In the genomic region with DNA sequence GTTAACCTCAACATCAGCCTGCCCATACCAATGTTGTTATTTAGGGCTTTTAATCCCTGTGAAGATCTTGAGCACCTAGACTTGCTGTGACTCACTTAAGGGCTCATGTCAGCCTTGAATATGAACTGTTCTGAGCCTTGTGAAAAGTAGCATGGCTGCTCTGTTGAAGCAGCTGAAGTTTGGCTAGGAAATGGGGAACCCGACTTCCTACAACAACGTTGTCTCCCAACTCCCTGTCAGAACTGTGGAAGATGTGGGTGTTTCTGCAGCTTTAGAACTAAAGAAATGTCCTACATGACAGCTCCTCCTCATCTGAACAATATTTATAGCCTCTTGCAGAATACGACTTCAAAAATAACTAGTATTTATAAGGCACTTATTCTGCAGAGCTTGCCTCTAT, we compare ENCODE assay signal across 20 cellular contexts. TPM values are rescaled to one million over a fixed set of nuclear protein-coding genes. Genes with fewer than 3 reads are reported as not detected.
DNase-seq lines count a peak whose midpoint lies in the region; ATAC-seq and TF ChIP-seq lines count a peak whose summit lies in the region.
"Had no signal": no experiment of that assay in that cellular context is flagged by ENCODE, and none has a peak within 500 bp of the region (broad histone marks: within the 10 kb centered on the region; RNA-seq: fewer than 3 reads in every experiment).

No MANE protein-coding gene starts in this region.

- no peaks in the 10 kb centered on the region for H3K36me3 ChIP-seq in GM23338 (ENCODE audit: insufficient read depth)
- no peaks in the 10 kb centered on the region for H3K36me3 ChIP-seq in trophoblast cell (ENCODE audit: control insufficient read depth in 1 of 2, insufficient read depth in 2 of 2, low read length in 2 of 2)
- H3K36me3 ChIP-seq in hepatocyte (replicated peaks; ENCODE audit: insufficient read depth, low read depth), result no peaks in the 10 kb centered on the region
- H3K36me3 ChIP-seq: BLaER1 treated with 17β-estradiol and CSF1 and Interleukin-3, amounts not matched to agents 10 nM and 100 nM had no signal

- H3K9me2 ChIP-seq in GM23338 (ENCODE audit: insufficient read depth) (no peaks in the 10 kb centered on the region), hepatocyte (replicated peaks; ENCODE audit: insufficient read depth) (no peaks in the 10 kb centered on the region)

- H4K20me1 ChIP-seq in GM23338 (replicated peaks; ENCODE audit: insufficient read depth) (no peaks in the 10 kb centered on the region), hepatocyte (ENCODE audit: insufficient read depth, poor library complexity, severe bottlenecking) (no peaks in the 10 kb centered on the region)
- H4K20me1 ChIP-seq: BLaER1 treated with 17β-estradiol and CSF1 and Interleukin-3, amounts not matched to agents 10 nM and 100 nM had no signal

- no peaks in the 10 kb centered on the region; the same call in 1 of the 2 replicates for H3F3A ChIP-seq in GM23338 (replicated peaks; ENCODE audit: low read depth)

- H3K27ac Mint-ChIP-seq in GM23338, result no peak overlapping the region
- H3K27ac Mint-ChIP-seq: B cell; CD4-positive, alpha-beta T cell; CD8-positive, alpha-beta T cell had no signal

- no peak overlapping the region for H2AK5ac ChIP-seq in trophoblast cell (ENCODE audit: low read length)

- no peak overlapping the region for H3K14ac ChIP-seq in trophoblast cell (ENCODE audit: low read length)

- WGBS in trophoblast cell (ENCODE audit: extremely low coverage, insufficient coverage, insufficient read length), result no CpG with 5 or more reads among the region's 3 CpGs
- WGBS in hepatocyte (ENCODE audit: low lambda C conversion rate, missing lambda C conversion rate), result 93% methylated on average over 3 of the region's 3 CpGs

- H3K4me2 ChIP-seq in GM23338 (0 out of 2 replicates have a peak overlapping the region, but pooled peaks have one; percentile 53), trophoblast cell (ENCODE audit: low read length) (no peak overlapping the region), hepatocyte (no peak overlapping the region)
- H3K4me2 ChIP-seq: A549; BLaER1 treated with 17β-estradiol and CSF1 and Interleukin-3, amounts not matched to agents 10 nM and 100 nM had no signal

- H3K27me3 Mint-ChIP-seq in GM23338 (ENCODE audit: insufficient read depth, low read depth, poor library complexity), result peaks cover 10% of the 10 kb centered on the region

- H3K9me3 ChIP-seq in trophoblast cell (ENCODE audit: insufficient read depth, low read depth, low read length) (no peaks in the 10 kb centered on the region), hepatocyte (ENCODE audit: low read depth) (no peaks in the 10 kb centered on the region)
- H3K9me3 ChIP-seq: A549; BLaER1 treated with 17β-estradiol and CSF1 and Interleukin-3, amounts not matched to agents 10 nM and 100 nM; Caco-2 had no signal

- ATAC-seq in GM23338 (no peak), esophagus mucosa (no peak)
- ATAC-seq: A549; CD8-positive, alpha-beta T cell; GM12878 had no signal

- intact Hi-C loops in head of caudate nucleus (cut with DNase I), result no loop called here

- no peak overlapping the region for H2BK5ac ChIP-seq in trophoblast cell (ENCODE audit: low read depth, low read length, poor library complexity)

- no peak overlapping the region for H2BK120ac ChIP-seq in trophoblast cell (ENCODE audit: insufficient read depth, low read length, poor library complexity)

- H3K79me1 ChIP-seq in trophoblast cell (ENCODE audit: low read length), result no peaks in the 10 kb centered on the region

- H4K8ac ChIP-seq in trophoblast cell (ENCODE audit: low read depth, low read length), result no peak overlapping the region

- H3K79me2 ChIP-seq in GM23338 (replicated peaks; ENCODE audit: insufficient read depth), result peaks cover 71% of the 10 kb centered on the region
- no peaks in the 10 kb centered on the region for H3K79me2 ChIP-seq in trophoblast cell (ENCODE audit: control insufficient read depth, insufficient read depth, low read length, poor library complexity)
- peaks cover 2% of the 10 kb centered on the region for H3K79me2 ChIP-seq in hepatocyte

- H2BK12ac ChIP-seq in trophoblast cell (ENCODE audit: low read length), result no peak overlapping the region

- no peak overlapping the region for H3K4ac ChIP-seq in trophoblast cell (ENCODE audit: low read depth, low read length)

- no peak overlapping the region for H4K91ac ChIP-seq in trophoblast cell (ENCODE audit: low read depth, low read length)

- no peak for DNase-seq in GM23338 (ENCODE audit: low spot score)
- DNase-seq in head of caudate nucleus, result peak in 22 of 42 donors; percentile 23 to 80 (median 48)
- no peak for DNase-seq in trophoblast cell
- DNase-seq in iPS-NIHi11 (ENCODE audit: low spot score), result no peak
- no peak for DNase-seq in hepatocyte (ENCODE audit: low spot score)
- DNase-seq: AML-193; Caco-2; Calu3; CD4-positive, alpha-beta T cell; CD8-positive, alpha-beta T cell; DMS79 treated with DMSO at 0.1 percent for 48 hours; GDM1 had no signal

- H4K12ac ChIP-seq in trophoblast cell (ENCODE audit: low read depth, low read length), result no peak overlapping the region

- H3K27ac ChIP-seq in GM23338 (ENCODE audit: low read depth) (no peak overlapping the region), trophoblast cell (ENCODE audit: low read depth, low read length) (no peak overlapping the region), hepatocyte (no peak overlapping the region)
- H3K27ac ChIP-seq: 22Rv1; A549; BLaER1 treated with 17β-estradiol and CSF1 and Interleukin-3, amounts not matched to agents 10 nM and 100 nM; C4-2B had no signal

- H2AFZ ChIP-seq in GM23338, result no peak overlapping the region
- no peak overlapping the region for H2AFZ ChIP-seq in trophoblast cell (ENCODE audit: insufficient read depth, low read length, poor library complexity)
- no peak overlapping the region for H2AFZ ChIP-seq in hepatocyte

- H3K4me1 Mint-ChIP-seq in GM23338, result peaks cover 59% of the 10 kb centered on the region
- H3K4me1 Mint-ChIP-seq: B cell had no signal

- no peaks in the 10 kb centered on the region for H3K36me3 Mint-ChIP-seq in GM23338 (ENCODE audit: low read depth)
- H3K36me3 Mint-ChIP-seq: CD8-positive, alpha-beta T cell had no signal

- no peak overlapping the region for H3K4me3 Mint-ChIP-seq in GM23338
- H3K4me3 Mint-ChIP-seq: B cell; CD4-positive, alpha-beta T cell; CD8-positive, alpha-beta T cell had no signal

- H3K18ac ChIP-seq in trophoblast cell (ENCODE audit: low read length), result no peak overlapping the region

- H3K4me1 ChIP-seq in GM23338 (ENCODE audit: insufficient read depth), result peaks cover 53% of the 10 kb centered on the region
- H3K4me1 ChIP-seq in trophoblast cell (ENCODE audit: control insufficient read depth in 1 of 2, insufficient read depth in 2 of 2, low read length in 2 of 2), result no peaks in the 10 kb centered on the region
- no peaks in the 10 kb centered on the region for H3K4me1 ChIP-seq in hepatocyte (ENCODE audit: insufficient read depth)
- H3K4me1 ChIP-seq: BLaER1 treated with 17β-estradiol and CSF1 and Interleukin-3, amounts not matched to agents 10 nM and 100 nM; Caco-2 had no signal

- no peaks in the 10 kb centered on the region for H3K27me3 ChIP-seq in GM23338 (ENCODE audit: insufficient read depth)
- no peaks in the 10 kb centered on the region for H3K27me3 ChIP-seq in trophoblast cell (ENCODE audit: insufficient read depth, low read length)
- no peaks in the 10 kb centered on the region for H3K27me3 ChIP-seq in hepatocyte
- H3K27me3 ChIP-seq: BLaER1 treated with 17β-estradiol and CSF1 and Interleukin-3, amounts not matched to agents 10 nM and 100 nM had no signal

- H3K23ac ChIP-seq in trophoblast cell (ENCODE audit: low read length), result no peak overlapping the region

- no peaks in the 10 kb centered on the region for H3K9me3 Mint-ChIP-seq in GM23338
- H3K9me3 Mint-ChIP-seq: CD4-positive, alpha-beta T cell; CD8-positive, alpha-beta T cell had no signal

- TF ChIP-seq CTCF in GM23338 (conservative IDR thresholded peaks at IDR 0.05; ENCODE audit: low read depth in 2 of 2) (no peak), hepatocyte (IDR thresholded peaks at IDR 0.05; ENCODE audit: poor library complexity) (no peak)

- H3K9ac ChIP-seq in trophoblast cell (ENCODE audit: low read length), result peak overlapping the region; percentile 47
- H3K9ac ChIP-seq: BLaER1 treated with 17β-estradiol and CSF1 and Interleukin-3, amounts not matched to agents 10 nM and 100 nM had no signal

- H3K4me3 ChIP-seq in GM23338 (no peak overlapping the region), trophoblast cell (ENCODE audit: low read depth, low read length) (no peak overlapping the region), hepatocyte (no peak overlapping the region)
- H3K4me3 ChIP-seq: A549; BLaER1 treated with 17β-estradiol and CSF1 and Interleukin-3, amounts not matched to agents 10 nM and 100 nM; GM12878 had no signal

TF ChIP-seq in GM23338, 12 proteins besides CTCF, POLR2A, EP300 and RAD21 (continues in another document):
- no peak for TF ChIP-seq EZH2phosphoT487 (IDR thresholded peaks at IDR 0.05; ENCODE audit: unreplicated experiment)
- TF ChIP-seq, protein P1, sequence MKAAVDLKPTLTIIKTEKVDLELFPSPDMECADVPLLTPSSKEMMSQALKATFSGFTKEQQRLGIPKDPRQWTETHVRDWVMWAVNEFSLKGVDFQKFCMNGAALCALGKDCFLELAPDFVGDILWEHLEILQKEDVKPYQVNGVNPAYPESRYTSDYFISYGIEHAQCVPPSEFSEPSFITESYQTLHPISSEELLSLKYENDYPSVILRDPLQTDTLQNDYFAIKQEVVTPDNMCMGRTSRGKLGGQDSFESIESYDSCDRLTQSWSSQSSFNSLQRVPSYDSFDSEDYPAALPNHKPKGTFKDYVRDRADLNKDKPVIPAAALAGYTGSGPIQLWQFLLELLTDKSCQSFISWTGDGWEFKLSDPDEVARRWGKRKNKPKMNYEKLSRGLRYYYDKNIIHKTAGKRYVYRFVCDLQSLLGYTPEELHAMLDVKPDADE (IDR thresholded peaks at IDR 0.05), result no peak
- TF ChIP-seq CREB1 (CRISPR knock-in tag; IDR thresholded peaks at IDR 0.05; ENCODE audit: low read depth), result no peak
- no peak for TF ChIP-seq ZNF114 (CRISPR knock-in tag; IDR thresholded peaks at IDR 0.05)
- TF ChIP-seq EZH2 (IDR thresholded peaks at IDR 0.05; ENCODE audit: low read depth, unreplicated experiment), result no peak
- no peak for TF ChIP-seq NANOG (IDR thresholded peaks at IDR 0.05; ENCODE audit: borderline replicate concordance)

RNA-seq across cellular contexts. Expression of a gene that starts 27.5 kb away (rescaled TPM):
- 19.8 TPM in 2 replicates for total RNA-seq in GM23338 (2014; rRNA removed; shearing (Covaris generic))
- polyA plus RNA-seq in GM23338 (2016; fragmentation: Nextera tagmentation; extraction: Ambion mirVana) (19.0 and 20.6 TPM in 2 replicates), hepatocyte (6.3 and 9.2 TPM in 2 replicates)
- polyA plus RNA-seq in trophoblast cell (2013), result 5.0 and 5.4 TPM in 2 replicates
- total RNA-seq in hepatocyte (7.5 and 7.9 TPM in 2 replicates), esophagus mucosa (12.0 TPM)
- total RNA-seq: B cell; CD4-positive, alpha-beta T cell; CD8-positive, alpha-beta T cell; G401 had no signal

Comparison
In these comparisons a context has a peak if more than half of its experiments do, and no peak if none do; other contexts are left out.
1. DNase-seq: peak in head of caudate nucleus (22 of 42); none in GM23338 (single experiment), trophoblast cell (0 of 2), iPS-NIHi11 (single experiment) and hepatocyte (single experiment).